Comparison of ENCODE assay signal across 8 cellular contexts in the genomic region with DNA sequence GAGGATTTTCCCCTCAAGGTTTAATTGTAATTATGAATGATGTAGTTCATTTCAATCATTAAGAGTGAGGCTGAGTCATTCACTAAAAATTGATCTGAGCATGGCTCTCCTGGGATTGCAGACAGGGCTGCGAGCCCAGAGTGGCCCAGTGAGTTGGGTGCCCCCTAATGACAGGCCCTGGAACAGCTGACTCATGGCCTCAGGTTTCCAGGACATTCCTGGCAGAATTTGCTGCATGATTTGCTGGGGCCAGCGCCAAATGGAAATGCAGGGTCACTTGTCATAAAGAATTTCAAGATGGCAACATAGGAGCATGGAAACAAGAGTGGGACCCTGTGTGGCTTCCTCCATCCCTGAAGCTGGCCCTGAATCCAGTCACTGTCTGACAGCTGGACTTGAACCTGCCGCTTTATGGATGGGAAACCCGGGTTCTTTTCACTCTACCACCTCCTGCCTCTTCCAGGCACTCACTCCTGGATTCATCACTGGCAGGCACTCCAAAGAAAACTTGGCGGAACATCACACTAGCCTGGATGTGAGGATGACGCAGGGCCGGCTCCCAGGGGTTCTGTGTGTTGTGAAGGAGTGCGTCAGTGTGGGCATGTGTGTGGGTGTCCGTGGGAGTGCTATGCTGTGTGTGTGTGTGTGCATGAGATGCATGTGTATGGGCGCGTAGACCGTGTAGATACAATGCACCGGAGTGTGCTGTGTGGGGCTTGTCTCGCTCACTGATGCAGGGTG. TPM values are rescaled to one million over a fixed set of nuclear protein-coding genes. Genes with fewer than 3 reads are reported as not detected.
DNase-seq lines count a peak whose midpoint lies in the region; ATAC-seq and TF ChIP-seq lines count a peak whose summit lies in the region.

No MANE protein-coding gene starts in this region.

- no peaks in the 10 kb centered on the region for H3K9me3 Mint-ChIP-seq in nephron

- peaks cover 10% of the 10 kb centered on the region for H3K27me3 ChIP-seq in AG04450 (ENCODE audit: control insufficient read depth, insufficient read depth, low read length)

- TF ChIP-seq POLR2A in lower leg skin (IDR thresholded peaks at IDR 0.05): no peak

- H3K4me3 Mint-ChIP-seq in nephron: no peak overlapping the region

- no peaks in the 10 kb centered on the region; the same call in 1 of the 2 replicates for H3K9me3 ChIP-seq in AG04450 (ENCODE audit: control insufficient read depth, insufficient read depth, low read length)

- no peak overlapping the region for H3K27ac ChIP-seq in AG04450 (ENCODE audit: low read depth, low read length)

- CTCF ChIA-PET in AG04450 (lab: Charles Lee): no interaction called here

- peaks cover 16% of the 10 kb centered on the region for H3K27me3 Mint-ChIP-seq in nephron (ENCODE audit: low read depth)

- H3K4me1 Mint-ChIP-seq in nephron: no peaks in the 10 kb centered on the region

- DNase-seq in AG04450 (ENCODE audit: low read depth, low spot score): no peak
- peak; percentile 51 to 75 for DNase-seq in NCI-H446 (lab: John Stamatoyannopoulos, UW)
- DNase-seq in ecto neural progenitor cell (ENCODE audit: low spot score): peak; percentile 72
- no peak for DNase-seq in lower leg skin (ENCODE audit: low spot score in 2 of 2)

- intact Hi-C loops in lower leg skin (cut with DNase I; ENCODE audit: low total_unique reads): no loop called here

- ATAC-seq in HG03521 (IDR thresholded peaks at IDR 0.05; ENCODE audit: unreplicated experiment) (no peak), HG02884 (IDR thresholded peaks at IDR 0.05; ENCODE audit: unreplicated experiment) (no peak)

- H3K27ac Mint-ChIP-seq in nephron: no peak overlapping the region

- POLR2A ChIA-PET in AG04450 (lab: Yijun Ruan, JAX): no interaction called here

- peak; percentile 50 for TF ChIP-seq CTCF in AG04450 (IDR thresholded peaks at IDR 0.05; ENCODE audit: low read depth, low read length)
- TF ChIP-seq CTCF in GM12873 (IDR thresholded peaks at IDR 0.05; ENCODE audit: insufficient read depth, low read depth, low read length, missing control alignments): peak; percentile 62
- peak in 2 of 3 experiments; percentile 17 to 31 for TF ChIP-seq CTCF in nephron (IDR thresholded peaks at IDR 0.05; ENCODE audit: unreplicated experiment in 3 of 3)
- TF ChIP-seq CTCF in lower leg skin (IDR thresholded peaks at IDR 0.05): no peak

- no peak overlapping the region for H3K4me3 ChIP-seq in AG04450 (ENCODE audit: low read depth, low read length)
- no peak overlapping the region for H3K4me3 ChIP-seq in lower leg skin (ENCODE audit: low read depth, poor library complexity, severe bottlenecking)

- no peaks in the 10 kb centered on the region for H3K36me3 Mint-ChIP-seq in nephron (ENCODE audit: low read depth)

- 84 to 87% methylated on average over 14 of the region's 14 CpGs for WGBS in lower leg skin, 2 donors

RNA-seq across cellular contexts. Expression of gene OTOF, which starts 15.2 kb away (rescaled TPM):
- polyA plus RNA-seq in AG04450 (2011; rRNA removed): not detected in 2 replicates
- not detected in 2 replicates for polyA minus RNA-seq in AG04450 (2011; rRNA and poly(A)+ RNA removed)
- under 1 TPM in 2 of 4 donors, not detected in 2; 0.49 to 0.89 TPM for total RNA-seq in lower leg skin

Comparison
In these comparisons a context has a peak if more than half of its experiments do, and no peak if none do; other contexts are left out.
1. DNase-seq: peak in NCI-H446 (2 of 2) and ecto neural progenitor cell (single experiment); none in AG04450 (single experiment) and lower leg skin (0 of 2).
2. CTCF ChIP-seq: peak in AG04450 (single experiment), GM12873 (single experiment) and nephron (2 of 3); none in lower leg skin (0 of 3).